In the genomic region with DNA sequence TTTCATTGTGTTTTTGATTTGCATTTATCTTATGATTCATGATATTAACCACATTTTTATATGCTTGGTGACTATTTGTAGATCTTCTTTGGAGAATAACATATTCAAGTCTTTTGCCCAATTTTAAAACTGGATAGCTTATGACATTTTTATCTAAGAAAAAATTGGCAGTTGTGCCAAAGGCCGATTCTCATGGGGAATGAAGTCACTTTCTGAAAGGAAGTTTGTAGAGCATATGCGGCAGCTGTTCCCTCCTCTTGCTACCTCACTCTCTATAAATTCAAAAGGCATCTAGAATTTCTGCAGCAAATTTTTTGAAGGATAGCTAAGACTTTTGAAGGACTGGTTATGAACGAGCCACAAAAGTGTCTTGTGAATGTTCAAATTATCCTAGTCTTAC, we compare ENCODE assay signal across 24 cellular contexts.
"Had no signal": no experiment of that assay in that cellular context is flagged by ENCODE, and none has a peak within 500 bp of the region (broad histone marks: within the 10 kb centered on the region; RNA-seq: fewer than 3 reads in every experiment).

No MANE protein-coding gene starts in this region.

- H3K27ac ChIP-seq: cardiac muscle cell, Peyer's patch, RWPE1, SJSA1 had no signal

- DNase-seq: activated B cell treated with CpG ODN at 0.5 μM for 24 hours; activated CD4-positive, alpha-beta T cell treated with anti-CD3 and anti-CD28 coated beads for 1 hour; activated CD4-positive, alpha-beta T cell treated with anti-CD3 and anti-CD28 coated beads, Interleukin-2, amount 10 ng/mL, durations not matched to agents 24 days and 14 days; activated CD4-positive, alpha-beta T cell treated with anti-CD3 and anti-CD28 coated beads, Interleukin-2, amount 50 U/mL, for 48 hours; activated CD8-positive, alpha-beta memory T cell treated with anti-CD3 and anti-CD28 coated beads, Interleukin-2, amount 10 ng/mL, durations not matched to agents 7 days and 5 days; activated effector memory CD4-positive, alpha-beta T cell treated with Interleukin-2 at 50 U/mL for 16 hours; activated naive CD4-positive, alpha-beta T cell; activated T-cell treated with anti-CD3 and anti-CD28 coated beads, Interleukin-2, amount 50 U/mL, for 24 hours; Karpas-422; NCI-H1105 treated with DMSO at 0.1 percent for 48 hours; NCI-H1436 treated with DMSO at 0.1 percent for 48 hours; NCI-H187; NCI-H2081; NCI-H345; NCI-H510A; NCI-H526 treated with DMSO at 0.1 percent for 48 hours; NCI-H82; OCI-M1; Peyer's patch; Right ventricle myocardium superior had no signal

- H3K36me3 ChIP-seq: cardiac muscle cell, Peyer's patch, SJSA1 had no signal

- H3K27me3 ChIP-seq: cardiac muscle cell, Peyer's patch, SJSA1 had no signal

- H3K9me3 ChIP-seq: Peyer's patch, SJSA1 had no signal

- H3K4me1 ChIP-seq: Peyer's patch, SJSA1 had no signal

- H3K4me3 ChIP-seq: cardiac muscle cell, K562, Peyer's patch, SJSA1 had no signal
